ENCODE assay signal across 24 cellular contexts in genomic region chr2:189551808-189552207, GRCh38. TPM values are rescaled to one million over a fixed set of nuclear protein-coding genes. Genes with fewer than 3 reads are reported as not detected.
A peak's percentile ranks its signal among the peaks of the same experiment; 100 is the strongest.
DNase-seq lines count a peak whose midpoint lies in the region; ATAC-seq and TF ChIP-seq lines count a peak whose summit lies in the region.
"Had no signal": no experiment of that assay in that cellular context is flagged by ENCODE, and none has a peak within 500 bp of the region (broad histone marks: within the 10 kb centered on the region; RNA-seq: fewer than 3 reads in every experiment).

No MANE protein-coding gene starts in this region.

- H3K27ac Mint-ChIP-seq in CD8-positive, alpha-beta T cell = no peak overlapping the region
- H3K27ac Mint-ChIP-seq: activated CD4-positive, alpha-beta T cell treated with anti-CD3 and anti-CD28 coated beads for 36 hours; activated naive CD4-positive, alpha-beta T cell treated with anti-CD3 and anti-CD28 coated beads for 36 hours; natural killer cell; stimulated activated memory B cell treated with anti-CD40 and anti-IgM and Interleukin-4, amounts not matched to agents 10 μg/mL and 1 μg/mL and 100 μg/mL, for 72 hours had no signal

- H3K9me3 ChIP-seq in left ventricle myocardium inferior (replicated peaks) = no peaks in the 10 kb centered on the region
- H3K9me3 ChIP-seq in right lobe of liver = no peaks in the 10 kb centered on the region
- H3K9me3 ChIP-seq in skeletal muscle tissue (ENCODE audit: control insufficient read depth in 3 of 3, low read length in 3 of 3) = no peaks in the 10 kb centered on the region
- no peaks in the 10 kb centered on the region for H3K9me3 ChIP-seq in vagina
- H3K9me3 ChIP-seq in CD8-positive, alpha-beta T cell (ENCODE audit: low read length) = no peaks in the 10 kb centered on the region
- H3K9me3 ChIP-seq: pancreas, SJSA1 had no signal

- CTCF ChIA-PET in CD8-positive, alpha-beta T cell (lab: Charles Lee) = no interaction called here

- peak overlapping the region; percentile 69 for H3K27ac ChIP-seq in left ventricle myocardium inferior (replicated peaks)
- H3K27ac ChIP-seq in right lobe of liver = peak overlapping the region; percentile 77 to 84 (median 78)
- peak overlapping the region; percentile 25 for H3K27ac ChIP-seq in skeletal muscle tissue (ENCODE audit: low read depth, low read length)
- H3K27ac ChIP-seq in vagina = peak overlapping the region; percentile 55
- H3K27ac ChIP-seq in CD8-positive, alpha-beta T cell (ENCODE audit: low read depth, low read length) = no peak overlapping the region
- H3K27ac ChIP-seq: SJSA1 had no signal

- ATAC-seq in Right ventricle myocardium superior (ENCODE audit: poor library complexity) (no peak), right lobe of liver (peak in 2 of 4 donors; percentile 2 to 5), esophagus mucosa (no peak)
- ATAC-seq in CD8-positive, alpha-beta T cell = no peak
- ATAC-seq: activated CD4-positive, alpha-beta T cell treated with anti-CD3 and anti-CD28 coated beads for 36 hours; activated T-cell treated with anti-CD3 and anti-CD28 coated beads, Interleukin-2, amount 50 U/mL, for 4 hours; natural killer cell; PC-3; stimulated activated memory B cell treated with anti-CD40 and anti-IgM and Interleukin-4, amounts not matched to agents 10 μg/mL and 1 μg/mL and 100 μg/mL, for 72 hours had no signal

- TF ChIP-seq CTCF in left ventricle myocardium inferior (IDR thresholded peaks at IDR 0.05; ENCODE audit: borderline replicate concordance) = no peak
- no peak for TF ChIP-seq CTCF in right lobe of liver (IDR thresholded peaks at IDR 0.05)
- TF ChIP-seq CTCF in vagina (IDR thresholded peaks at IDR 0.05) = no peak
- TF ChIP-seq CTCF in CD8-positive, alpha-beta T cell (IDR thresholded peaks at IDR 0.05) = no peak

- H3K4me1 ChIP-seq in left ventricle myocardium inferior (peaks cover 52% of the 10 kb centered on the region), right lobe of liver (peaks cover 0 to 77% (median 25%) of the 10 kb centered on the region in 4 donors), skeletal muscle tissue (ENCODE audit: control insufficient read depth in 3 of 3, insufficient read depth in 3 of 3, low read length in 3 of 3) (peaks cover 8 to 15% (median 9%) of the 10 kb centered on the region in 3 donors), vagina (peaks cover 25% of the 10 kb centered on the region)
- no peaks in the 10 kb centered on the region for H3K4me1 ChIP-seq in CD8-positive, alpha-beta T cell (ENCODE audit: insufficient read depth, low read length)
- H3K4me1 ChIP-seq: SJSA1 had no signal

- H3K9ac ChIP-seq in skeletal muscle tissue (ENCODE audit: low read depth in 1 of 3, low read length in 3 of 3) = no peak overlapping the region

- H3K27me3 ChIP-seq in left ventricle myocardium inferior (ENCODE audit: low read depth) (no peaks in the 10 kb centered on the region), right lobe of liver (no peaks in the 10 kb centered on the region), skeletal muscle tissue (ENCODE audit: control insufficient read depth in 3 of 3, insufficient read depth in 3 of 3, low read length in 3 of 3) (no peaks in the 10 kb centered on the region), vagina (no peaks in the 10 kb centered on the region)
- no peaks in the 10 kb centered on the region for H3K27me3 ChIP-seq in CD8-positive, alpha-beta T cell (ENCODE audit: insufficient read depth, low read length)
- H3K27me3 ChIP-seq: pancreas had no signal

- H3K4me1 Mint-ChIP-seq in CD8-positive, alpha-beta T cell (ENCODE audit: low read depth) = no peaks in the 10 kb centered on the region
- H3K4me1 Mint-ChIP-seq: activated CD4-positive, alpha-beta T cell treated with anti-CD3 and anti-CD28 coated beads for 36 hours; natural killer cell; stimulated activated memory B cell treated with anti-CD40 and anti-IgM and Interleukin-4, amounts not matched to agents 10 μg/mL and 1 μg/mL and 100 μg/mL, for 72 hours had no signal

- DNase-seq in left ventricle myocardium inferior = no peak
- DNase-seq in Right ventricle myocardium superior = no peak
- DNase-seq in right lobe of liver = no peak
- no peak for DNase-seq in vagina (ENCODE audit: extremely low spot score in 2 of 2)
- no peak for DNase-seq in ACHN
- DNase-seq in CD8-positive, alpha-beta T cell = no peak
- DNase-seq: activated CD4-positive, alpha-beta T cell treated with anti-CD3 and anti-CD28 coated beads for 36 hours; activated naive CD4-positive, alpha-beta T cell treated with anti-CD3 and anti-CD28 coated beads for 36 hours; activated T-cell treated with anti-CD3 and anti-CD28 coated beads, Interleukin-2, amount 50 U/mL, for 4 hours; COR-L47; DMS79 treated with DMSO at 0.1 percent for 48 hours; effector memory CD4-positive, alpha-beta T cell; kidney glomerular epithelial cell; natural killer cell; NCI-H1092 treated with DMSO at 0.1 percent for 48 hours; NCI-H2029; NCI-H82; pancreas; PC-3 had no signal

- H3K4me3 ChIP-seq in left ventricle myocardium inferior (no peak overlapping the region), right lobe of liver (no peak overlapping the region), skeletal muscle tissue (ENCODE audit: low read length in 3 of 3) (no peak overlapping the region), vagina (no peak overlapping the region)
- no peak overlapping the region for H3K4me3 ChIP-seq in CD8-positive, alpha-beta T cell (ENCODE audit: low read depth, low read length)
- H3K4me3 ChIP-seq: pancreas, SJSA1 had no signal

- no peaks in the 10 kb centered on the region for H3K27me3 Mint-ChIP-seq in CD8-positive, alpha-beta T cell (ENCODE audit: low read depth)
- H3K27me3 Mint-ChIP-seq: activated CD4-positive, alpha-beta T cell treated with anti-CD3 and anti-CD28 coated beads for 36 hours had no signal

- no peaks in the 10 kb centered on the region for H3K36me3 Mint-ChIP-seq in CD8-positive, alpha-beta T cell
- H3K36me3 Mint-ChIP-seq: natural killer cell; stimulated activated memory B cell treated with anti-CD40 and anti-IgM and Interleukin-4, amounts not matched to agents 10 μg/mL and 1 μg/mL and 100 μg/mL, for 72 hours had no signal

- in situ Hi-C loops in ACHN (cut with HindIII; ENCODE audit: low pct_ligation_motif_present, low pct_unique_long_range_greater_than_20kb, low sequenced_read_pairs) = no loop called here

- intact Hi-C loops in left ventricle myocardium inferior (cut with micrococcal nuclease) = no loop called here
- intact Hi-C loops in Right ventricle myocardium superior (cut with DNase I) = no loop called here
- intact Hi-C loops in right lobe of liver (cut with DNase I) = no loop called here
- intact Hi-C loops in vagina (cut with DNase I) = no loop called here
- intact Hi-C loops in CD8-positive, alpha-beta T cell (cut with DNase I, micrococcal nuclease) = no loop called here

- H3K9me3 Mint-ChIP-seq in CD8-positive, alpha-beta T cell = no peaks in the 10 kb centered on the region
- H3K9me3 Mint-ChIP-seq: activated naive CD4-positive, alpha-beta T cell treated with anti-CD3 and anti-CD28 coated beads for 36 hours; activated T-cell treated with anti-CD3 and anti-CD28 coated beads, Interleukin-2, amount 50 U/mL, for 4 hours; natural killer cell; stimulated activated memory B cell treated with anti-CD40 and anti-IgM and Interleukin-4, amounts not matched to agents 10 μg/mL and 1 μg/mL and 100 μg/mL, for 72 hours had no signal

- H3K36me3 ChIP-seq in left ventricle myocardium inferior (no peaks in the 10 kb centered on the region), right lobe of liver (no peaks in the 10 kb centered on the region), skeletal muscle tissue (ENCODE audit: control insufficient read depth in 3 of 3, insufficient read depth in 3 of 3, low read length in 3 of 3) (peaks cover 0 to 2% (median 0%) of the 10 kb centered on the region in 3 donors), vagina (no peaks in the 10 kb centered on the region)
- no peaks in the 10 kb centered on the region for H3K36me3 ChIP-seq in CD8-positive, alpha-beta T cell (ENCODE audit: insufficient read depth, low read length)
- H3K36me3 ChIP-seq: pancreas, SJSA1 had no signal

- TF ChIP-seq POLR2A in right lobe of liver (IDR thresholded peaks at IDR 0.05) (no peak), vagina (IDR thresholded peaks at IDR 0.05) (no peak)

- POLR2A ChIA-PET in CD8-positive, alpha-beta T cell (lab: Charles Lee) = interaction anchor here (0.5 kb wide), 1 partner anchor 240 kb away, joined by 3 read pairs; no protein-coding TSS in a partner anchor

- H3K4me3 Mint-ChIP-seq in CD8-positive, alpha-beta T cell = no peak overlapping the region
- H3K4me3 Mint-ChIP-seq: activated CD4-positive, alpha-beta T cell treated with anti-CD3 and anti-CD28 coated beads for 36 hours; activated naive CD4-positive, alpha-beta T cell treated with anti-CD3 and anti-CD28 coated beads for 36 hours; activated T-cell treated with anti-CD3 and anti-CD28 coated beads, Interleukin-2, amount 50 U/mL, for 4 hours; natural killer cell; stimulated activated memory B cell treated with anti-CD40 and anti-IgM and Interleukin-4, amounts not matched to agents 10 μg/mL and 1 μg/mL and 100 μg/mL, for 72 hours had no signal

RNA-seq across cellular contexts. Expression of gene SLC40A1, which starts 28.8 kb away (rescaled TPM):
- 44.0 TPM for total RNA-seq in left ventricle myocardium inferior
- total RNA-seq in Right ventricle myocardium superior = 48.2 TPM
- total RNA-seq in right lobe of liver = 100 to 1,000 TPM; 101 to 289 (median 134) TPM
- 97.6 TPM for total RNA-seq in skeletal muscle tissue
- 53.3 TPM for total RNA-seq in vagina
- total RNA-seq in CD8-positive, alpha-beta T cell = 1 to 10 TPM; 1.3 to 1.9 TPM
- 11.8 TPM for total RNA-seq in esophagus mucosa
- total RNA-seq: H1 had no signal
